In the genomic region with DNA sequence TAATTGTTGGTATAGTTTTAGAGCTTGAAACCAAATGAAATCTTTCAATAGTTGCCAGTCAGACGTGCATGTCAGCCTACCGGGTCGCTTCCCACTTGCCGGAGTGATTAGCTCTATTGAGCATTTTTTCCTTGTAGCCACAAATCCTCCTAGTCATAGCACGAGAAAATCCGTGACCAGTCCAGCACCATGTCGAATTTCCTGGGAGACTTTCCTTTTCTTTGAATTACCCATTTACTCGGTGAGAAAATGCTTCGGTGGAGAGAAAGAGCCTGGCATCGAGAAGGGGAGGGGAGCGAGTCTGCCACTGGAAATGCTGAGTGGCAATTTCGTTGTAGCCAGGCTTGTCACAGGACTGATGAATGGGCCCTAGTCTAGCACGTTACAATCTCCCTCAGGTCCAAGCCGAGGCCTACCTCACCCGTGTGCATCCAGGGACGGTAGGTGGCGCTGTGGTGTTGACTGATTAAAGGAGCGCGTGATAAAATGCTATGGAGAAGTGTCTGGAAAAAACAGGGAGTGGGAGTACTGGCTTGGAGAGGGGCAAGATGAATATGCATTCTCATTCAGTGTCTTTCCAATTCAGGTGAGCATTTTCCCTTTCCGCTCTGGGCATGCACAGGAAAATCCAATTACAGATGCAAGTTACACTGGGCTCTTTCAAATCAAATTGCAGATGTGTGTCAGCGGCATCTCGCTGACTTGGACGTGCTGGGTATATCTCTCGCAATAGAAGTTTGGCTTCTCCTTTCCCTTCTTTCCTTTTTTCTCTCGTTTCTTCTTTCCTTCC, we compare ENCODE assay signal across 8 cellular contexts.
DNase-seq lines count a peak whose midpoint lies in the region; ATAC-seq, FAIRE-seq and TF ChIP-seq lines count a peak whose summit lies in the region.

No MANE protein-coding gene starts in this region.

- H3K4me1 ChIP-seq in endothelial cell of umbilical vein (ENCODE audit: control insufficient read depth, extremely low read depth, insufficient read depth, low read length) = no peaks in the 10 kb centered on the region

- H3K9ac ChIP-seq in endothelial cell of umbilical vein (replicated peaks; ENCODE audit: extremely low read depth, insufficient read depth, low read length) = no peak overlapping the region

- no peaks in the 10 kb centered on the region for H4K20me1 ChIP-seq in endothelial cell of umbilical vein (replicated peaks; ENCODE audit: control insufficient read depth, extremely low read depth, insufficient read depth, low read length)

- no peak overlapping the region for H3K27ac ChIP-seq in endothelial cell of umbilical vein (ENCODE audit: insufficient read depth, low read depth, low read length)

- CTCF ChIA-PET in endothelial cell of umbilical vein (lab: Charles Lee) = interaction anchor here (0.9 to 1.2 kb wide), 3 partner anchors 8 to 1372 kb away, joined by 3 read pairs; no protein-coding TSS in a partner anchor

- no TSS peak for BruUV-seq in endothelial cell of umbilical vein (replicated peaks; lab: Mats Ljungman, UMichigan)

- TF ChIP-seq POLR2A in endothelial cell of umbilical vein (IDR thresholded peaks at IDR 0.05; ENCODE audit: low read depth, low read length) = no peak

- no peak overlapping the region for H3K4me3 ChIP-seq in AG09309 (ENCODE audit: control insufficient read depth, low read depth, low read length)
- H3K4me3 ChIP-seq in endothelial cell of umbilical vein (replicated peaks in 1 of 3; ENCODE audit: insufficient read depth in 1 of 3, low read depth in 1 of 3, low read length in 3 of 3) = no peak overlapping the region

- no peak overlapping the region for H3K4me2 ChIP-seq in endothelial cell of umbilical vein (ENCODE audit: insufficient read depth, low read length)

- H3K9me1 ChIP-seq in endothelial cell of umbilical vein (replicated peaks; ENCODE audit: control insufficient read depth, extremely low read depth, insufficient read depth, low read length) = no peaks in the 10 kb centered on the region

- H2AFZ ChIP-seq in endothelial cell of umbilical vein (ENCODE audit: low read depth, low read length) = no peak overlapping the region

- POLR2A ChIA-PET in endothelial cell of umbilical vein (lab: Charles Lee) = no interaction called here

- H3K9me3 ChIP-seq in endothelial cell of umbilical vein (replicated peaks; ENCODE audit: control insufficient read depth, insufficient read depth, low read length) = no peaks in the 10 kb centered on the region

- DNase-seq in AG09309 (ENCODE audit: low read depth) (no peak), NCI-H82 treated with DMSO at 0.1 percent for 48 hours (lab: John Stamatoyannopoulos, UW; ENCODE audit: unreplicated experiment) (peak; percentile 65), endothelial cell of umbilical vein (ENCODE audit: low read depth, low spot score) (peak; percentile 45), myocyte (ENCODE audit: low read depth) (peak; percentile 69)
- peak; percentile 79 for DNase-seq in activated CD8-positive, alpha-beta memory T cell treated with anti-CD3 and anti-CD28 coated beads for 24 hours
- DNase-seq in stimulated activated CD8-positive, alpha-beta memory T cell treated with anti-CD3 and anti-CD28 coated beads, Interleukin-7, amount 100 ng/mL, for 48 hours (ENCODE audit: extremely low read depth in 1 of 2, low read depth in 1 of 2) = peak; percentile 10 to 37

- peak; percentile 92 for FAIRE-seq in endothelial cell of umbilical vein (lab: Jason Lieb, UNC)

- TF ChIP-seq CTCF in AG09309 (IDR thresholded peaks at IDR 0.05; ENCODE audit: control insufficient read depth, insufficient read depth, low read depth, low read length, missing control alignments) (peak; percentile 82), endothelial cell of umbilical vein (IDR thresholded peaks at IDR 0.05; ENCODE audit: extremely low read depth in 1 of 2, insufficient read depth in 1 of 2, low read depth in 1 of 2, low read length in 2 of 2) (peak; percentile 78 to 85)

- ATAC-seq in GM18868 (IDR thresholded peaks at IDR 0.05; ENCODE audit: unreplicated experiment) = peak; percentile 62
- ATAC-seq in HG03175 (IDR thresholded peaks at IDR 0.05; ENCODE audit: unreplicated experiment) = peak; percentile 56

- H3K36me3 ChIP-seq in endothelial cell of umbilical vein (ENCODE audit: control insufficient read depth in 2 of 2, extremely low read depth in 1 of 2, insufficient read depth in 2 of 2, low read length in 2 of 2) = no peaks in the 10 kb centered on the region

- no peaks in the 10 kb centered on the region for H3K79me2 ChIP-seq in endothelial cell of umbilical vein (ENCODE audit: control insufficient read depth, insufficient read depth, low read length)

- dilution Hi-C loops in endothelial cell of umbilical vein (cut with MboI; ENCODE audit: extremely low pct_ligation_motif_present, low sequenced_read_pairs) = no loop called here

- intact Hi-C loops in endothelial cell of umbilical vein (cut with micrococcal nuclease) = loop anchor here (1.0 to 2.0 kb wide), 3 partner anchors 770 to 1719 kb away; no protein-coding TSS in a partner anchor

- no peaks in the 10 kb centered on the region for H3K27me3 ChIP-seq in endothelial cell of umbilical vein (ENCODE audit: control insufficient read depth in 2 of 2, insufficient read depth in 2 of 2, low read length in 2 of 2)

TF ChIP-seq in endothelial cell of umbilical vein, 7 proteins besides CTCF, POLR2A, EP300 and RAD21:
- no peak for TF ChIP-seq EZH2 (IDR thresholded peaks at IDR 0.05; ENCODE audit: borderline replicate concordance, low read depth, low read length, severe bottlenecking)
- TF ChIP-seq JUN (IDR thresholded peaks at IDR 0.05; ENCODE audit: borderline replicate concordance, insufficient read depth, insufficient read length, low read depth) = no peak
- no peak for TF ChIP-seq FOS (IDR thresholded peaks at IDR 0.05; ENCODE audit: borderline replicate concordance, insufficient read depth, low read length)
- TF ChIP-seq POLR2AphosphoS5 (IDR thresholded peaks at IDR 0.05; ENCODE audit: insufficient read depth, low read depth, low read length) = no peak
- TF ChIP-seq GATA2 (IDR thresholded peaks at IDR 0.05; ENCODE audit: insufficient read depth, insufficient read length, low read depth, low read length) = no peak
- TF ChIP-seq, protein P1, sequence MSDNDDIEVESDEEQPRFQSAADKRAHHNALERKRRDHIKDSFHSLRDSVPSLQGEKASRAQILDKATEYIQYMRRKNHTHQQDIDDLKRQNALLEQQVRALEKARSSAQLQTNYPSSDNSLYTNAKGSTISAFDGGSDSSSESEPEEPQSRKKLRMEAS (IDR thresholded peaks at IDR 0.05; ENCODE audit: insufficient read depth, insufficient read length) = no peak
- TF ChIP-seq MYC (IDR thresholded peaks at IDR 0.05; ENCODE audit: low read depth, low read length) = no peak
